ENCODE assay signal across 1 cellular context in the genomic region with DNA sequence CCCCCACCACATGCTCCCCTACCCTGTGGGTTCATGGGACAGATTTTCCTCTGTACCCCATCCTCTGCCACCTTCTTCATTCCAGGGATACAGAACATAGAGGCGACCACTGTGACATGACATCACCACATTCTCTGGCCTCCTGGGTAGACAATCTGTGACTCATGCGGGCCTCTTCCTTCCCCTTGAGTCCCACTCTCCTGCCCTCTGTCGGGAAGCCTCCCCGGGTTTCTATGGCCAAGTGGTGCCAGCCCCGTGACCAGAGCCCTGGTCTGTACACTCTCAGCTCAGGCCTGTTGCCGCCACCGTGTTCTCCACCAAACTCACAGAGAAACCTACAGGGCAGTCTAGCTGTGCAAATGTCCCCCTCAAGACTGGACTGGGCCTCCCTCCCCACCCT.
TF ChIP-seq lines count a peak whose summit lies in the region.

No MANE protein-coding gene starts in this region.

TF ChIP-seq in HCT116, 20 proteins besides CTCF, POLR2A, EP300 and RAD21 (continued from another document):
- TF ChIP-seq, protein P1, sequence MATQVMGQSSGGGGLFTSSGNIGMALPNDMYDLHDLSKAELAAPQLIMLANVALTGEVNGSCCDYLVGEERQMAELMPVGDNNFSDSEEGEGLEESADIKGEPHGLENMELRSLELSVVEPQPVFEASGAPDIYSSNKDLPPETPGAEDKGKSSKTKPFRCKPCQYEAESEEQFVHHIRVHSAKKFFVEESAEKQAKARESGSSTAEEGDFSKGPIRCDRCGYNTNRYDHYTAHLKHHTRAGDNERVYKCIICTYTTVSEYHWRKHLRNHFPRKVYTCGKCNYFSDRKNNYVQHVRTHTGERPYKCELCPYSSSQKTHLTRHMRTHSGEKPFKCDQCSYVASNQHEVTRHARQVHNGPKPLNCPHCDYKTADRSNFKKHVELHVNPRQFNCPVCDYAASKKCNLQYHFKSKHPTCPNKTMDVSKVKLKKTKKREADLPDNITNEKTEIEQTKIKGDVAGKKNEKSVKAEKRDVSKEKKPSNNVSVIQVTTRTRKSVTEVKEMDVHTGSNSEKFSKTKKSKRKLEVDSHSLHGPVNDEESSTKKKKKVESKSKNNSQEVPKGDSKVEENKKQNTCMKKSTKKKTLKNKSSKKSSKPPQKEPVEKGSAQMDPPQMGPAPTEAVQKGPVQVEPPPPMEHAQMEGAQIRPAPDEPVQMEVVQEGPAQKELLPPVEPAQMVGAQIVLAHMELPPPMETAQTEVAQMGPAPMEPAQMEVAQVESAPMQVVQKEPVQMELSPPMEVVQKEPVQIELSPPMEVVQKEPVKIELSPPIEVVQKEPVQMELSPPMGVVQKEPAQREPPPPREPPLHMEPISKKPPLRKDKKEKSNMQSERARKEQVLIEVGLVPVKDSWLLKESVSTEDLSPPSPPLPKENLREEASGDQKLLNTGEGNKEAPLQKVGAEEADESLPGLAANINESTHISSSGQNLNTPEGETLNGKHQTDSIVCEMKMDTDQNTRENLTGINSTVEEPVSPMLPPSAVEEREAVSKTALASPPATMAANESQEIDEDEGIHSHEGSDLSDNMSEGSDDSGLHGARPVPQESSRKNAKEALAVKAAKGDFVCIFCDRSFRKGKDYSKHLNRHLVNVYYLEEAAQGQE (IDR thresholded peaks at IDR 0.05; ENCODE audit: low read depth): no peak
- TF ChIP-seq CBX3 (IDR thresholded peaks at IDR 0.05; ENCODE audit: low read depth): no peak
- TF ChIP-seq SP1 (IDR thresholded peaks at IDR 0.05; ENCODE audit: low read depth): no peak
- TF ChIP-seq CEBPB (IDR thresholded peaks at IDR 0.05; ENCODE audit: low read depth): no peak
